In genomic region chr4:2269206-2269531, GRCh38 we compare ENCODE assay signal across 2 cellular contexts.
TF ChIP-seq lines count a peak whose summit lies in the region.

No MANE protein-coding gene starts in this region.

TF ChIP-seq in SK-N-SH, 30 proteins besides CTCF, POLR2A, EP300 and RAD21:
- TF ChIP-seq ZBTB33 (IDR thresholded peaks at IDR 0.05; ENCODE audit: borderline replicate concordance, low read depth) (no peak), EZH2phosphoT487 (IDR thresholded peaks at IDR 0.05; ENCODE audit: borderline replicate concordance, low read depth) (no peak), SMC3 (IDR thresholded peaks at IDR 0.05; ENCODE audit: low read depth, low read length) (no peak)

TF ChIP-seq in SK-N-SH treated with all-trans-retinoic acid at 6 μM for 48 hours, 23 proteins besides CTCF, POLR2A, EP300 and RAD21 (continued from another document):
- no peak for TF ChIP-seq CSRNP3 (CRISPR knock-in tag; IDR thresholded peaks at IDR 0.05)
- no peak for TF ChIP-seq ZFP3 (CRISPR knock-in tag; IDR thresholded peaks at IDR 0.05)
- no peak for TF ChIP-seq ZFP30 (CRISPR knock-in tag; IDR thresholded peaks at IDR 0.05)
- TF ChIP-seq TSHZ2 (CRISPR knock-in tag; IDR thresholded peaks at IDR 0.05), result no peak
- no peak for TF ChIP-seq PPARA (CRISPR knock-in tag; IDR thresholded peaks at IDR 0.05; ENCODE audit: borderline replicate concordance)
- TF ChIP-seq POU6F1 (CRISPR knock-in tag; IDR thresholded peaks at IDR 0.05; ENCODE audit: borderline replicate concordance, low read depth), result no peak
- TF ChIP-seq ESRRG (CRISPR knock-in tag; IDR thresholded peaks at IDR 0.05), result no peak
- no peak for TF ChIP-seq PATZ1 (CRISPR knock-in tag; IDR thresholded peaks at IDR 0.05; ENCODE audit: borderline replicate concordance)
- no peak for TF ChIP-seq ZC3H10 (CRISPR knock-in tag; IDR thresholded peaks at IDR 0.05)
- no peak for TF ChIP-seq RARB (CRISPR knock-in tag; IDR thresholded peaks at IDR 0.05)
- no peak for TF ChIP-seq TCF4 (CRISPR knock-in tag; IDR thresholded peaks at IDR 0.05; ENCODE audit: borderline replicate concordance)
- no peak for TF ChIP-seq ARNTL (CRISPR knock-in tag; IDR thresholded peaks at IDR 0.05; ENCODE audit: borderline replicate concordance, low read depth)
TF ChIP-seq in SK-N-SH treated with all-trans-retinoic acid at 6 μM for 48 hours: peak in this region for 0.
